In the genomic region with DNA sequence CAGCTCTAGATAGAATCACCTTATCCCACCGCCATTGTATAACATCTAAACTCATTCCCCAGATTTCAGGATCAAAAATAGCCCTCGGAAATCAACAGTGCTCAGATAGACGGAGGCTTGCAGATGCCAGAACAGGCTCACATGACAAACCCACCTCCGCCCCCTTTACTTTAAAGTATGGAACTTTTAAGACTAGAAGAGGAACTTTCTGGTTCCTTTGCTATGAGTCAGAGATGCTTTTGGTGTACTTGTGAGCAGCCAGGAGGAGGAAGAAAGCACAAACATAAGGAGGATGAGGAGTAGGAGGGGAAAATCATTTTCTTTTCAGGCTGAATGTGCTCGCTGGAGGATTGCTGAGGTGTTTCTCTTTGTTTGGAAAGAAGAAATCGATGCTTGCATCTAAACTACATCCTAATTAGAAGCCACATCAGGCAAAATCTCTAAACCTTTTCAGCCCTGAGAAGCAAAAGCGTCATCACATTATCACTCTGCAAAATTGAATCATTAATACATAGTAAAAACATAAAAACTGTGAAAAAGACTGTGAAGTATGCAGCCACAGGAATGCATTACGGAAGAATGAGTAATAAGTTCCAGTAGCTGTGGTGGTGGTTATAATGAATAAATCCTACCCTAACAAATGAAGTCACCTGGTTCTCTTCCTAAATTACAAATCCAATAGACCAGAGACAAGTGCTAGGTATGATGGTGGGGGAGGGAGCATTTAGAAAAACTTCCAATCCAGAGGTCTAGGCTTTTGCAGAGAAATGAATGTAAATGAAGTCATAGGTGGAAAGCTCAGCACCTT, we compare ENCODE assay signal across 13 cellular contexts.
DNase-seq lines count a peak whose midpoint lies in the region; ATAC-seq lines count a peak whose summit lies in the region.
"Had no signal": no experiment of that assay in that cellular context is flagged by ENCODE, and none has a peak within 500 bp of the region (broad histone marks: within the 10 kb centered on the region; RNA-seq: fewer than 3 reads in every experiment).

No MANE protein-coding gene starts in this region.

- H3K4me1 Mint-ChIP-seq in activated naive CD4-positive, alpha-beta T cell treated with anti-CD3 and anti-CD28 coated beads for 36 hours (ENCODE audit: low read depth), result peaks cover 7% of the 10 kb centered on the region
- no peaks in the 10 kb centered on the region for H3K4me1 Mint-ChIP-seq in stimulated activated naive CD8-positive, alpha-beta T cell treated with anti-CD3 and anti-CD28 coated beads, Interleukin-15, amount 100 ng/mL, for 72 hours
- H3K4me1 Mint-ChIP-seq: naive thymus-derived CD8-positive, alpha-beta T cell had no signal

- peak; percentile 56 for ATAC-seq in stimulated activated naive CD8-positive, alpha-beta T cell treated with anti-CD3 and anti-CD28 coated beads, Interleukin-15, amount 100 ng/mL, for 72 hours
- ATAC-seq: naive thymus-derived CD8-positive, alpha-beta T cell had no signal

- H3K36me3 Mint-ChIP-seq in activated naive CD4-positive, alpha-beta T cell treated with anti-CD3 and anti-CD28 coated beads for 36 hours (ENCODE audit: low read depth), result no peaks in the 10 kb centered on the region

- H3K9me3 Mint-ChIP-seq in activated naive CD4-positive, alpha-beta T cell treated with anti-CD3 and anti-CD28 coated beads for 36 hours, result no peaks in the 10 kb centered on the region
- H3K9me3 Mint-ChIP-seq in stimulated activated naive CD8-positive, alpha-beta T cell treated with anti-CD3 and anti-CD28 coated beads, Interleukin-15, amount 100 ng/mL, for 72 hours, result peaks cover 0 to 10% of the 10 kb centered on the region in 2 donors

- intact Hi-C loops in activated naive CD4-positive, alpha-beta T cell treated with anti-CD3 and anti-CD28 coated beads for 36 hours (cut with micrococcal nuclease), result loop anchor here (5.0 kb wide), 1 partner anchor 435 kb away; no protein-coding TSS in a partner anchor

- H3K4me3 Mint-ChIP-seq in activated naive CD4-positive, alpha-beta T cell treated with anti-CD3 and anti-CD28 coated beads for 36 hours, result no peak overlapping the region
- no peak overlapping the region for H3K4me3 Mint-ChIP-seq in stimulated activated naive CD8-positive, alpha-beta T cell treated with anti-CD3 and anti-CD28 coated beads, Interleukin-15, amount 100 ng/mL, for 72 hours
- H3K4me3 Mint-ChIP-seq: naive thymus-derived CD8-positive, alpha-beta T cell had no signal

- peak; percentile 6 for DNase-seq in activated naive CD4-positive, alpha-beta T cell treated with anti-CD3 and anti-CD28 coated beads for 36 hours
- no peak for DNase-seq in activated naive CD4-positive, alpha-beta T cell treated with Interleukin-2 at 50 U/mL for 16 hours
- peak; percentile 46 to 81 for DNase-seq in SW 1271 (lab: John Stamatoyannopoulos, UW)
- peak; percentile 32 for DNase-seq in foreskin melanocyte
- no peak for DNase-seq in stimulated activated naive CD8-positive, alpha-beta T cell treated with anti-CD3 and anti-CD28 coated beads, Interleukin-15, amount 100 ng/mL, for 72 hours
- no peak for DNase-seq in T1000 (lab: John Stamatoyannopoulos, UW)
- no peak for DNase-seq in effector CD4-positive, alpha-beta T cell
- no peak for DNase-seq in stimulated activated CD4-positive, alpha-beta T cell treated with anti-CD3 and anti-CD28 coated beads, Interleukin-12 subunit alpha, Interleukin-12 subunit beta, amount 100 ng/mL, for 4 hours
- DNase-seq: activated CD4-positive, alpha-beta T cell treated with anti-CD3 and anti-CD28 coated beads, Interleukin-2, amount 50 U/mL, for 48 hours; AML-193; GDM1; naive thymus-derived CD8-positive, alpha-beta T cell; NCI-H524 treated with DMSO at 0.1 percent for 48 hours had no signal

- peaks cover 14% of the 10 kb centered on the region for H3K27me3 Mint-ChIP-seq in activated naive CD4-positive, alpha-beta T cell treated with anti-CD3 and anti-CD28 coated beads for 36 hours (ENCODE audit: low read depth)
- H3K27me3 Mint-ChIP-seq in stimulated activated naive CD8-positive, alpha-beta T cell treated with anti-CD3 and anti-CD28 coated beads, Interleukin-15, amount 100 ng/mL, for 72 hours, result peaks cover 19% of the 10 kb centered on the region

- CTCF ChIA-PET in activated naive CD4-positive, alpha-beta T cell treated with anti-CD3 and anti-CD28 coated beads for 36 hours (lab: Charles Lee), result no interaction called here

- H3K27ac Mint-ChIP-seq in activated naive CD4-positive, alpha-beta T cell treated with anti-CD3 and anti-CD28 coated beads for 36 hours, result peak overlapping the region; percentile 21
- H3K27ac Mint-ChIP-seq in stimulated activated naive CD8-positive, alpha-beta T cell treated with anti-CD3 and anti-CD28 coated beads, Interleukin-15, amount 100 ng/mL, for 72 hours, result peak overlapping the region in 1 of 2 donors; percentile 2
- H3K27ac Mint-ChIP-seq: naive thymus-derived CD8-positive, alpha-beta T cell had no signal

Comparison
In these comparisons a context has a peak if more than half of its experiments do, and no peak if none do; other contexts are left out.
1. DNase-seq: peak in activated naive CD4-positive, alpha-beta T cell treated with anti-CD3 and anti-CD28 coated beads for 36 hours (single experiment), SW 1271 (2 of 2) and foreskin melanocyte (single experiment); none in activated naive CD4-positive, alpha-beta T cell treated with Interleukin-2 at 50 U/mL for 16 hours (single experiment), stimulated activated naive CD8-positive, alpha-beta T cell treated with anti-CD3 and anti-CD28 coated beads, Interleukin-15, amount 100 ng/mL, for 72 hours (0 of 2), T1000 (single experiment), effector CD4-positive, alpha-beta T cell (single experiment) and stimulated activated CD4-positive, alpha-beta T cell treated with anti-CD3 and anti-CD28 coated beads, Interleukin-12 subunit alpha, Interleukin-12 subunit beta, amount 100 ng/mL, for 4 hours (single experiment).